ENCODE assay signal across 1 cellular context in the genomic region with DNA sequence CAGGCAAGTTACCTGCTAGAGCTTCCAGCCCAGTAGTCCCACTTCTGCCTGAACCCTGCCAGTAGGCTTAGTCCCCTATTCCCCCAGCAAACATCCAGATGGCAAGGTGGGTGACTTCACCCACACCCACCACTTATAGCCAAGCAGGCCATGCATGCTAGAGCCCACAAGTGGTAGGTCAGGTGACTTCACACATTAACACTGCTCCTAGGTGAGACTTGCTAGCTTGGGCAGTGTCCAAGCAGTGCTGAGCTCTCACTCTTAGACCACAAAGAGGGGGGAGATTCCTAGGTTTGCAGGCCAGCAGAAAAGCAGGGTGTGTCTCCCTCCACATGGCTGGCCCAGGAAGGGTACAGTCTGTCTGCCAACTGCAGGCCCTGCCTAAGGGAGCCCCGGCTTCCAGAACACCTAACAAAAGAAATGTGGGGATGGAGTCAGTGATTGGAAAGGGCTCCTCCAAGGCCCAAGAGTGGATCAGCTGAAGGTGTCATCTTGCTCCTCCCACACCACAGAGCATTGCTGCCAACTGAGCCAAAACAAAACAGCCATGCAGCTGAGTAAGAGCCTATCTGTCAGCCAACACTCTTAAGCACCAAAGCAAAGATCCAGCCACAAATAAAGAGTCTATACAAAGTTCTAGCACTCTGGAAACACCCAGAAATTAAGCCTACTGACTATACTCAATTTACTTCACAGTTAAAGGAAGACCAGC.
TF ChIP-seq lines count a peak whose summit lies in the region.

No MANE protein-coding gene starts in this region.

TF ChIP-seq in H1, 55 proteins besides CTCF, POLR2A, EP300 and RAD21 (continued from another document):
- TF ChIP-seq PHF8 (conservative IDR thresholded peaks at IDR 0.05; ENCODE audit: low read depth, low read length) (no peak), SP2 (IDR thresholded peaks at IDR 0.05; ENCODE audit: low read length) (no peak), CBX5 (IDR thresholded peaks at IDR 0.05; ENCODE audit: low read depth, low read length) (no peak)
